In the genomic region with DNA sequence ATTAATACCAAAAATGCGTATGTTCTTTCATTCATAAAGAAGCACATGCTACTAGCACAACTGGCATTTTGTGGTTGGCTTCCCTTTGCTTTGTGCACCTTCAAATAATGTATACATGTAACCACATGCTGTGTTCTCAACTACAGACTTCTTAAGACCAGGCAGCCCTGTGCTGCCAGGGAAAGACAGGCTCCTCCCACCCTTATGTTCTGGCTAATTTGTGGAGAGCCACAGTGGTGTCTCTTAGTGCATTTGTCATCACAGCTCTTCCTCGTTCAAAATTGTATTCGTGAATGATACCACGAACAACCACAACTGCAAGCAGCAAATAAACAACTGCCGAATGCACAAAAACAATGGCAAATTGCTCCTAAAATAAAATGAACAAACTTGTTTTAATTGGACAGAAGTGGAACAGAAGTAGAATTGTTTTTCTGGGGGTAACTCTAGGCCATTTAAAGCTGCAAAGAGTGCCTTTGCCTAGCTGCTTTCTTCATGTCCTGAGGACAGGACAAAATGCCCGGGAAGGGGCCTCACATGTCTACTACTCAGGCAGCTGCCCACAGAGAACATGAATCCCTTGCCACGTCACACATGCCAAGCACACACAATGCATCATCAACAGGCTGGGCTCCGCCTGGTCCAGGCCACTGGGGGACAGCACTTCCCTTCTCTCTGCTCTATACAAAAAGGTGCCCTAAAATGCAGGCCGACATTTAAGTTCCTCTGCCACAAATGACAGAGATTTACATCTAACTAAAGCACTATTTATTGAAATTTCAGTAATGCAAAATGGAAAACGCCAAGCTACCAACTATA, we compare ENCODE assay signal across 10 cellular contexts. TPM values are rescaled to one million over a fixed set of nuclear protein-coding genes. Genes with fewer than 3 reads are reported as not detected.
DNase-seq lines count a peak whose midpoint lies in the region; ATAC-seq and TF ChIP-seq lines count a peak whose summit lies in the region.
"Had no signal": no experiment of that assay in that cellular context is flagged by ENCODE, and none has a peak within 500 bp of the region (broad histone marks: within the 10 kb centered on the region; RNA-seq: fewer than 3 reads in every experiment).

No MANE protein-coding gene starts in this region.

- H3K4me1 ChIP-seq in right lobe of liver, result peaks cover 0 to 23% (median 5%) of the 10 kb centered on the region in 4 donors

- intact Hi-C loops in right lobe of liver (cut with DNase I), result no loop called here

- 80% methylated on average over 9 of the region's 10 CpGs for WGBS in right lobe of liver (ENCODE audit: insufficient coverage, low coverage, low lambda C conversion rate, missing lambda C conversion rate)

- DNase-seq in COLO668 (lab: John Stamatoyannopoulos, UW; ENCODE audit: unreplicated experiment) (peak; percentile 33), MV-4-11 (lab: John Stamatoyannopoulos, UW) (peak; percentile 52), amniotic epithelial cell (ENCODE audit: low read depth) (peak; percentile 58), right lobe of liver (no peak), dedifferentiated amniotic fluid mesenchymal stem cell (ENCODE audit: extremely low spot score) (no peak), DMS153 treated with DMSO at 0.1 percent for 48 hours (lab: John Stamatoyannopoulos, UW; ENCODE audit: unreplicated experiment) (no peak)
- DNase-seq: kidney glomerular epithelial cell had no signal

- peaks cover 0 to 2% (median 0%) of the 10 kb centered on the region in 4 donors for H3K36me3 ChIP-seq in right lobe of liver

- H3K27me3 ChIP-seq in right lobe of liver, result no peaks in the 10 kb centered on the region
- H3K27me3 ChIP-seq: suprapubic skin had no signal

- H3K4me3 ChIP-seq in right lobe of liver, result no peak overlapping the region
- H3K4me3 ChIP-seq: suprapubic skin had no signal

- no peaks in the 10 kb centered on the region for H3K9me3 ChIP-seq in right lobe of liver
- H3K9me3 ChIP-seq: suprapubic skin had no signal

- H3K27ac ChIP-seq in right lobe of liver, result no peak overlapping the region
- H3K27ac ChIP-seq: suprapubic skin had no signal

- no peak for TF ChIP-seq POLR2A in right lobe of liver (IDR thresholded peaks at IDR 0.05)

- TF ChIP-seq CTCF in right lobe of liver (IDR thresholded peaks at IDR 0.05), result no peak

- peak; percentile 22 to 33 (median 30) for ATAC-seq in right lobe of liver
- ATAC-seq in HG02840 (IDR thresholded peaks at IDR 0.05; ENCODE audit: low FRiP score, unreplicated experiment), result no peak
- ATAC-seq in HG03196 (IDR thresholded peaks at IDR 0.05; ENCODE audit: unreplicated experiment), result no peak

RNA-seq across cellular contexts. Expression of gene IRS2, which starts 21.7 kb away (rescaled TPM):
- total RNA-seq in right lobe of liver, result 10 to 100 TPM in 4 of 6 experiments, 1 to 10 TPM in 2; 8.8 to 26.0 (median 17.5) TPM

Comparison
In these comparisons a context has a peak if more than half of its experiments do, and no peak if none do; other contexts are left out.
1. DNase-seq: peak in COLO668 (single experiment), MV-4-11 (single experiment) and amniotic epithelial cell (single experiment); none in right lobe of liver (0 of 3), dedifferentiated amniotic fluid mesenchymal stem cell (single experiment) and DMS153 treated with DMSO at 0.1 percent for 48 hours (single experiment).
2. ATAC-seq: peak in right lobe of liver (4 of 4); none in HG02840 (single experiment) and HG03196 (single experiment).